12 cellular contexts compared by ENCODE assay signal in genomic region chr1:12113433-12114339, GRCh38. TPM values are rescaled to one million over a fixed set of nuclear protein-coding genes. Genes with fewer than 3 reads are reported as not detected.
DNase-seq lines count a peak whose midpoint lies in the region; ATAC-seq and TF ChIP-seq lines count a peak whose summit lies in the region.
"Had no signal": no experiment of that assay in that cellular context is flagged by ENCODE, and none has a peak within 500 bp of the region (broad histone marks: within the 10 kb centered on the region; RNA-seq: fewer than 3 reads in every experiment).

No MANE protein-coding gene starts in this region.

- H3F3A ChIP-seq in PC-3 (ENCODE audit: low read length, unreplicated experiment) = no peaks in the 10 kb centered on the region

- H3K4me2 ChIP-seq in PC-3 (ENCODE audit: low read length) = no peak overlapping the region

- H3K4me1 ChIP-seq in cardiac muscle cell (ENCODE audit: low read depth) (no peaks in the 10 kb centered on the region), PC-3 (ENCODE audit: insufficient read depth, low read length) (no peaks in the 10 kb centered on the region), upper lobe of right lung (no peaks in the 10 kb centered on the region)

- H3K36me3 ChIP-seq in cardiac muscle cell (no peaks in the 10 kb centered on the region), PC-3 (ENCODE audit: low read depth, low read length) (no peaks in the 10 kb centered on the region), upper lobe of right lung (no peaks in the 10 kb centered on the region)

- ATAC-seq in Right ventricle myocardium inferior (no peak), PC-3 (peak; percentile 44; the same call in 1 of the 2 replicates), upper lobe of right lung (peak; percentile 30), HG02798 (IDR thresholded peaks at IDR 0.05; ENCODE audit: poor library complexity, unreplicated experiment) (no peak)

- no peak overlapping the region for H2AFZ ChIP-seq in PC-3 (ENCODE audit: low read length)

- no peaks in the 10 kb centered on the region for H4K20me1 ChIP-seq in PC-3 (ENCODE audit: low read length)

- intact Hi-C loops in Right ventricle myocardium inferior (cut with DNase I) (no loop called here), PC-3 (cut with micrococcal nuclease) (no loop called here), upper lobe of right lung (cut with DNase I) (no loop called here)

- no peaks in the 10 kb centered on the region for H3K9me3 ChIP-seq in cardiac muscle cell (ENCODE audit: low read depth)
- H3K9me3 ChIP-seq in PC-3 (ENCODE audit: low read length) = no peaks in the 10 kb centered on the region
- no peaks in the 10 kb centered on the region for H3K9me3 ChIP-seq in upper lobe of right lung

- CTCF ChIA-PET in PC-3 (lab: Charles Lee) = interaction anchor here (0.7 kb wide), 1 partner anchor 11 kb away, joined by 4 read pairs; no protein-coding TSS in a partner anchor

- no TSS peak for BruUV-seq in PC-3 (replicated peaks; lab: Mats Ljungman, UMichigan)

- no peaks in the 10 kb centered on the region for H3K79me2 ChIP-seq in PC-3 (ENCODE audit: low read length)

- H3K4me3 ChIP-seq in cardiac muscle cell = no peak overlapping the region
- no peak overlapping the region for H3K4me3 ChIP-seq in PC-3 (ENCODE audit: low read length)
- no peak overlapping the region for H3K4me3 ChIP-seq in choroid plexus epithelial cell (ENCODE audit: low read depth, low read length)
- no peak overlapping the region for H3K4me3 ChIP-seq in upper lobe of right lung
- H3K4me3 ChIP-seq: lung had no signal

- H3K9ac ChIP-seq in PC-3 (ENCODE audit: low read length) = no peak overlapping the region

- POLR2A ChIA-PET in PC-3 (lab: Charles Lee; ENCODE audit: unreplicated experiment) = no interaction called here

- H3K27ac ChIP-seq in cardiac muscle cell = no peak overlapping the region
- no peak overlapping the region for H3K27ac ChIP-seq in PC-3 (ENCODE audit: low read length)
- H3K27ac ChIP-seq in upper lobe of right lung = no peak overlapping the region

- H3K27me3 ChIP-seq in cardiac muscle cell = no peaks in the 10 kb centered on the region
- H3K27me3 ChIP-seq in PC-3 (ENCODE audit: low read length) = no peaks in the 10 kb centered on the region
- no peaks in the 10 kb centered on the region for H3K27me3 ChIP-seq in upper lobe of right lung

- no peaks in the 10 kb centered on the region for H3K9me2 ChIP-seq in PC-3 (replicated peaks; ENCODE audit: low read length)

- TF ChIP-seq CTCF in cardiac muscle cell (IDR thresholded peaks at IDR 0.05; ENCODE audit: low read depth, low read length) = peak; percentile 17
- TF ChIP-seq CTCF in PC-3 (conservative IDR thresholded peaks at IDR 0.05; ENCODE audit: low read depth, low read length) = no peak
- no peak for TF ChIP-seq CTCF in choroid plexus epithelial cell (conservative IDR thresholded peaks at IDR 0.05; ENCODE audit: low read depth, low read length)
- no peak for TF ChIP-seq CTCF in upper lobe of right lung (IDR thresholded peaks at IDR 0.05)

- DNase-seq in cardiac muscle cell (ENCODE audit: low read depth in 1 of 2, low spot score in 1 of 2) (peak in 1 of 2 donors; percentile 83), Right ventricle myocardium inferior (ENCODE audit: missing footprints) (no peak), PC-3 (peak; percentile 3), choroid plexus epithelial cell (ENCODE audit: low read depth) (peak; percentile 85), upper lobe of right lung (no peak), NCI-H1436 (lab: John Stamatoyannopoulos, UW) (no peak), ecto neural progenitor cell (ENCODE audit: low spot score) (no peak)
- DNase-seq: cerebellar nuclear complex, NCI-H2227 treated with DMSO at 0.1 percent for 48 hours had no signal

RNA-seq across cellular contexts. Expression of gene TNFRSF8, which starts 50.6 kb away (rescaled TPM):
- total RNA-seq in cardiac muscle cell = 0.06 TPM in 1 of 2 replicates, not detected in the other
- polyA plus RNA-seq in cardiac muscle cell = 0.11 TPM in 1 of 2 replicates, not detected in the other
- 0.92 TPM for total RNA-seq in Right ventricle myocardium inferior
- 0.12 TPM in 1 of 2 replicates, not detected in the other for total RNA-seq in PC-3 (2014; rRNA removed)
- total RNA-seq in upper lobe of right lung = 1.8 TPM
- polyA plus RNA-seq: CD8-positive, alpha-beta memory T cell had no signal

RNA-seq across cellular contexts. Expression of gene TNFRSF1B, which starts 53.1 kb away (rescaled TPM):
- total RNA-seq in cardiac muscle cell = 0.27 TPM in 1 of 2 replicates, not detected in the other
- 0.12 TPM in 1 of 2 replicates, not detected in the other for polyA plus RNA-seq in cardiac muscle cell
- total RNA-seq in Right ventricle myocardium inferior = 19.0 TPM
- total RNA-seq in PC-3 (2014; rRNA removed) = 0.29 and 1.3 TPM in 2 replicates
- 62.4 TPM for total RNA-seq in upper lobe of right lung

Comparison
In these comparisons a context has a peak if more than half of its experiments do, and no peak if none do; other contexts are left out.
1. DNase-seq: peak in PC-3 (single experiment) and choroid plexus epithelial cell (single experiment); none in Right ventricle myocardium inferior (single experiment), upper lobe of right lung (single experiment), NCI-H1436 (single experiment) and ecto neural progenitor cell (single experiment).
2. ATAC-seq: peak in PC-3 (single experiment) and upper lobe of right lung (single experiment); none in Right ventricle myocardium inferior (single experiment) and HG02798 (single experiment).